Comparison of ENCODE assay signal across 8 cellular contexts in genomic region chr12:94289551-94290312, GRCh38.
DNase-seq lines count a peak whose midpoint lies in the region; ATAC-seq and TF ChIP-seq lines count a peak whose summit lies in the region.

No MANE protein-coding gene starts in this region.

- CTCF ChIA-PET in AG04450 (lab: Charles Lee), result interaction anchor here (0.6 to 2.4 kb wide), 5 partner anchors 15 to 155 kb away, joined by 3 to 8 read pairs (median 4); no protein-coding TSS in a partner anchor

- no peaks in the 10 kb centered on the region for H3K27me3 ChIP-seq in AG04450 (ENCODE audit: control insufficient read depth, insufficient read depth, low read length)
- no peaks in the 10 kb centered on the region for H3K27me3 ChIP-seq in esophagus muscularis mucosa

- H3K27ac ChIP-seq in AG04450 (ENCODE audit: low read depth, low read length) (peak overlapping the region; percentile 82), esophagus muscularis mucosa (replicated peaks in 1 of 4) (peak overlapping the region; percentile 41 to 48 (median 45))

- 27% methylated on average over 12 of the region's 12 CpGs for WGBS in esophagus muscularis mucosa

- peaks cover 0 to 9% (median 0%) of the 10 kb centered on the region in 4 donors for H3K36me3 ChIP-seq in esophagus muscularis mucosa

- no peak for TF ChIP-seq EP300 in esophagus muscularis mucosa (IDR thresholded peaks at IDR 0.05)

- H3K4me1 ChIP-seq in esophagus muscularis mucosa, result peaks cover 17 to 34% (median 25%) of the 10 kb centered on the region in 4 donors

- DNase-seq in AG04450 (ENCODE audit: low read depth, low spot score) (no peak), NCI-H2227 treated with DMSO at 0.1 percent for 48 hours (lab: John Stamatoyannopoulos, UW) (peak; percentile 75), esophagus muscularis mucosa (ENCODE audit: extremely low spot score) (no peak), non-pigmented ciliary epithelial cell (ENCODE audit: low read depth) (peak; percentile 44), AML-193 (lab: John Stamatoyannopoulos, UW) (no peak), superior temporal gyrus (ENCODE audit: extremely low spot score) (no peak), posterior cingulate gyrus (no peak)

- H3K9me3 ChIP-seq in AG04450 (ENCODE audit: control insufficient read depth, insufficient read depth, low read length) (no peaks in the 10 kb centered on the region), esophagus muscularis mucosa (no peaks in the 10 kb centered on the region)

- no peak for TF ChIP-seq POLR2A in esophagus muscularis mucosa (IDR thresholded peaks at IDR 0.05; ENCODE audit: low read depth)

- intact Hi-C loops in esophagus muscularis mucosa (cut with DNase I), result no loop called here
- intact Hi-C loops in posterior cingulate gyrus (cut with DNase I), result no loop called here

- H3K4me3 ChIP-seq in AG04450 (ENCODE audit: low read depth, low read length), result no peak overlapping the region
- no peak overlapping the region for H3K4me3 ChIP-seq in esophagus muscularis mucosa

- TF ChIP-seq CTCF in AG04450 (IDR thresholded peaks at IDR 0.05; ENCODE audit: low read depth, low read length), result no peak
- TF ChIP-seq CTCF in esophagus muscularis mucosa (IDR thresholded peaks at IDR 0.05), result no peak

- ATAC-seq in GM19395 (IDR thresholded peaks at IDR 0.05; ENCODE audit: unreplicated experiment), result no peak

- POLR2A ChIA-PET in AG04450 (lab: Yijun Ruan, JAX), result interaction anchor here (0.7 to 1.7 kb wide), 4 partner anchors 16 to 214 kb away, joined by 3 to 8 read pairs (median 5); no protein-coding TSS in a partner anchor

Comparison
In these comparisons a context has a peak if more than half of its experiments do, and no peak if none do; other contexts are left out.
1. DNase-seq: peak in NCI-H2227 treated with DMSO at 0.1 percent for 48 hours (single experiment) and non-pigmented ciliary epithelial cell (single experiment); none in AG04450 (single experiment), esophagus muscularis mucosa (single experiment), AML-193 (0 of 2), superior temporal gyrus (single experiment) and posterior cingulate gyrus (0 of 10).